28 cellular contexts compared by ENCODE assay signal in genomic region chr21:42706765-42707164, GRCh38.
"Had no signal": no experiment of that assay in that cellular context is flagged by ENCODE, and none has a peak within 500 bp of the region (broad histone marks: within the 10 kb centered on the region; RNA-seq: fewer than 3 reads in every experiment).

No MANE protein-coding gene starts in this region.

- H3K36me3 Mint-ChIP-seq: activated naive CD4-positive, alpha-beta T cell treated with anti-CD3 and anti-CD28 coated beads, Interleukin-2, amount 10 ng/mL, durations not matched to agents 7 days and 5 days; activated naive CD4-positive, alpha-beta T cell treated with anti-CD3 and anti-CD28 coated beads, Interleukin-2, amount 50 U/mL, for 72 hours; activated naive CD8-positive, alpha-beta T cell treated with anti-CD3 and anti-CD28 coated beads, Interleukin-2, amount 10 ng/mL, durations not matched to agents 7 days and 5 days had no signal

- H3K9me3 ChIP-seq: ascending aorta, breast epithelium, colonic mucosa, gastrocnemius medialis had no signal

- H3K4me3 Mint-ChIP-seq: activated CD4-positive, alpha-beta memory T cell treated with anti-CD3 and anti-CD28 coated beads, Interleukin-2, amount 10 ng/mL, durations not matched to agents 7 days and 5 days; activated CD4-positive, alpha-beta T cell treated with anti-CD3 and anti-CD28 coated beads, Interleukin-2, amount 10 ng/mL, durations not matched to agents 7 days and 5 days; activated naive CD4-positive, alpha-beta T cell treated with anti-CD3 and anti-CD28 coated beads, Interleukin-2, amount 10 ng/mL, durations not matched to agents 7 days and 5 days; activated naive CD8-positive, alpha-beta T cell treated with anti-CD3 and anti-CD28 coated beads, Interleukin-2, amount 10 ng/mL, durations not matched to agents 7 days and 5 days; activated T-cell treated with anti-CD3 and anti-CD28 coated beads, Interleukin-2, amount 50 U/mL, for 24 hours; activated T-helper 17 cell treated with anti-CD3 and anti-CD28 coated beads, Interleukin-2, amount 50 U/mL, for 72 hours; brain had no signal

- H3K36me3 ChIP-seq: ascending aorta, breast epithelium, cardiac muscle cell, colonic mucosa, gastrocnemius medialis, heart left ventricle had no signal

- H3K27me3 ChIP-seq: ascending aorta, breast epithelium, cardiac muscle cell, colonic mucosa, gastrocnemius medialis had no signal

- DNase-seq: activated CD4-positive, alpha-beta memory T cell treated with anti-CD3 and anti-CD28 coated beads, Interleukin-2, amount 10 ng/mL, durations not matched to agents 7 days and 5 days; activated CD4-positive, alpha-beta T cell treated with anti-CD3 and anti-CD28 coated beads for 1 hour; activated CD4-positive, alpha-beta T cell treated with anti-CD3 and anti-CD28 coated beads for 4 hours; activated CD4-positive, alpha-beta T cell treated with anti-CD3 and anti-CD28 coated beads, Interleukin-2, amount 10 ng/mL, durations not matched to agents 7 days and 5 days; activated CD4-positive, alpha-beta T cell treated with anti-CD3 and anti-CD28 coated beads, Interleukin-2, amount 50 U/mL, for 4 hours; activated CD8-positive, alpha-beta memory T cell treated with anti-CD3 and anti-CD28 coated beads, Interleukin-2, amount 50 U/mL, for 48 hours; activated gamma-delta T cell; activated naive CD4-positive, alpha-beta T cell; activated naive CD4-positive, alpha-beta T cell treated with anti-CD3 and anti-CD28 coated beads, Interleukin-2, amount 10 ng/mL, durations not matched to agents 7 days and 5 days; activated naive CD8-positive, alpha-beta T cell treated with anti-CD3 and anti-CD28 coated beads, Interleukin-2, amount 10 ng/mL, durations not matched to agents 7 days and 5 days; activated T-cell treated with anti-CD3 and anti-CD28 coated beads for 4 hours; activated T-cell treated with anti-CD3 and anti-CD28 coated beads, Interleukin-2, amount 50 U/mL, for 24 hours; central memory CD4-positive, alpha-beta T cell; cerebellar nuclear complex; colonic mucosa; effector CD8-positive, alpha-beta T cell; foreskin keratinocyte; gastrocnemius medialis; glutamatergic neuron; T-helper 2 cell had no signal

- H3K27ac ChIP-seq: ascending aorta, breast epithelium, cardiac muscle cell, colonic mucosa, foreskin keratinocyte, gastrocnemius medialis, heart left ventricle had no signal

- H3K4me3 ChIP-seq: ascending aorta, breast epithelium, cardiac muscle cell, colonic mucosa, gastrocnemius medialis, heart left ventricle had no signal

- H3K27me3 Mint-ChIP-seq: activated CD4-positive, alpha-beta T cell treated with anti-CD3 and anti-CD28 coated beads, Interleukin-2, amount 10 ng/mL, durations not matched to agents 7 days and 5 days; activated naive CD4-positive, alpha-beta T cell treated with anti-CD3 and anti-CD28 coated beads, Interleukin-2, amount 10 ng/mL, durations not matched to agents 7 days and 5 days; activated naive CD8-positive, alpha-beta T cell treated with anti-CD3 and anti-CD28 coated beads, Interleukin-2, amount 10 ng/mL, durations not matched to agents 7 days and 5 days; activated T-cell treated with anti-CD3 and anti-CD28 coated beads, Interleukin-2, amount 50 U/mL, for 24 hours; activated T-helper 17 cell treated with anti-CD3 and anti-CD28 coated beads, Interleukin-2, amount 50 U/mL, for 72 hours had no signal

- H3K9me3 Mint-ChIP-seq: activated CD4-positive, alpha-beta memory T cell treated with anti-CD3 and anti-CD28 coated beads, Interleukin-2, amount 10 ng/mL, durations not matched to agents 7 days and 5 days; activated CD4-positive, alpha-beta T cell treated with anti-CD3 and anti-CD28 coated beads, Interleukin-2, amount 10 ng/mL, durations not matched to agents 7 days and 5 days; activated naive CD4-positive, alpha-beta T cell treated with anti-CD3 and anti-CD28 coated beads, Interleukin-2, amount 10 ng/mL, durations not matched to agents 7 days and 5 days; activated naive CD4-positive, alpha-beta T cell treated with anti-CD3 and anti-CD28 coated beads, Interleukin-2, amount 50 U/mL, for 72 hours; activated naive CD8-positive, alpha-beta T cell treated with anti-CD3 and anti-CD28 coated beads, Interleukin-2, amount 10 ng/mL, durations not matched to agents 7 days and 5 days; activated T-cell treated with anti-CD3 and anti-CD28 coated beads, Interleukin-2, amount 50 U/mL, for 24 hours; activated T-helper 17 cell treated with anti-CD3 and anti-CD28 coated beads, Interleukin-2, amount 50 U/mL, for 72 hours had no signal

- H3K4me1 Mint-ChIP-seq: activated CD4-positive, alpha-beta memory T cell treated with anti-CD3 and anti-CD28 coated beads, Interleukin-2, amount 10 ng/mL, durations not matched to agents 7 days and 5 days; activated CD4-positive, alpha-beta T cell treated with anti-CD3 and anti-CD28 coated beads, Interleukin-2, amount 10 ng/mL, durations not matched to agents 7 days and 5 days; activated naive CD4-positive, alpha-beta T cell treated with anti-CD3 and anti-CD28 coated beads, Interleukin-2, amount 10 ng/mL, durations not matched to agents 7 days and 5 days; activated naive CD8-positive, alpha-beta T cell treated with anti-CD3 and anti-CD28 coated beads, Interleukin-2, amount 10 ng/mL, durations not matched to agents 7 days and 5 days; activated T-helper 17 cell treated with anti-CD3 and anti-CD28 coated beads, Interleukin-2, amount 50 U/mL, for 72 hours had no signal

- H3K27ac Mint-ChIP-seq: activated CD4-positive, alpha-beta memory T cell treated with anti-CD3 and anti-CD28 coated beads, Interleukin-2, amount 10 ng/mL, durations not matched to agents 7 days and 5 days; activated CD4-positive, alpha-beta T cell treated with anti-CD3 and anti-CD28 coated beads, Interleukin-2, amount 10 ng/mL, durations not matched to agents 7 days and 5 days; activated naive CD4-positive, alpha-beta T cell treated with anti-CD3 and anti-CD28 coated beads, Interleukin-2, amount 10 ng/mL, durations not matched to agents 7 days and 5 days; activated naive CD4-positive, alpha-beta T cell treated with anti-CD3 and anti-CD28 coated beads, Interleukin-2, amount 50 U/mL, for 72 hours; activated naive CD8-positive, alpha-beta T cell treated with anti-CD3 and anti-CD28 coated beads, Interleukin-2, amount 10 ng/mL, durations not matched to agents 7 days and 5 days; activated T-cell treated with anti-CD3 and anti-CD28 coated beads, Interleukin-2, amount 50 U/mL, for 24 hours; activated T-helper 17 cell treated with anti-CD3 and anti-CD28 coated beads, Interleukin-2, amount 50 U/mL, for 72 hours had no signal

- H3K4me1 ChIP-seq: ascending aorta, breast epithelium, colonic mucosa, foreskin keratinocyte, gastrocnemius medialis, heart left ventricle had no signal

- ATAC-seq: activated naive CD4-positive, alpha-beta T cell treated with anti-CD3 and anti-CD28 coated beads, Interleukin-2, amount 50 U/mL, for 72 hours; activated T-helper 17 cell treated with anti-CD3 and anti-CD28 coated beads, Interleukin-2, amount 50 U/mL, for 72 hours; esophagus mucosa; foreskin keratinocyte; gastrocnemius medialis; heart left ventricle had no signal
